In the genomic region with DNA sequence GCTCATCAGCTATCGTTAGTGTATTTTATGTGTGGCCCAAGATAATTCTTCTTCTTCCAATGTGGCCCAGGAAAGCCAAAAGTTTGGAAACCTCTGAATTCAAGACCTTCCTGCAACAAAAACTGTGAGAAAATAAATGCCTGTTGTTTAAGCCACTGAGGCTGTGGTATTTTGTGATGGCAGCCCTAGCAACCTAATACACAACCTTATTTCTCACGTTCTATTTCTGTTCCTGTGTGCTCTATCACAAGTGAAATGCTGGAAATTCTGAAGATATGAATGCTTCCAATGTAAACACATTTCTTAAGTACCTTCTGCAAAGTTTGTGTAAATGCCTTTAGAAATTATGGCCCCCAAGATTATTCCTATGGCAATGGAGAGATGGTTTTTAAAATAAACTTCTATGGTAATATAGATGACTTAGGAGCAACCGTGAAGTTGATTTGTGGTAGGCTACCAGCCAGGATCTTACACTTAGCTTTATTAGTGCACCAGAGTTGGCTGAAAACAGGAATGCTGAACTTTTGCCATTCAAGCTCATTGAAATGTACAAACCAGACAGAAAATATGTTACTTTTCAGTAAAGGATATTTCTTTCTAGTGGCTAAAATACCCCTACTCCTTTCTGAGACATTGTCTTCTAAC, we compare ENCODE assay signal across 19 cellular contexts.
"Had no signal": no experiment of that assay in that cellular context is flagged by ENCODE, and none has a peak within 500 bp of the region (broad histone marks: within the 10 kb centered on the region; RNA-seq: fewer than 3 reads in every experiment).

No MANE protein-coding gene starts in this region.

- H3K27ac ChIP-seq: esophagus squamous epithelium, foreskin keratinocyte, lower lobe of right lung, pancreas, right lobe of liver, testis had no signal

- H3K27me3 Mint-ChIP-seq: central memory CD8-positive, alpha-beta T cell; progenitor cell of endocrine pancreas; stimulated activated naive CD8-positive, alpha-beta T cell treated with anti-CD3 and anti-CD28 coated beads, Interleukin-15, amount 100 ng/mL, for 72 hours had no signal

- H3K9me3 Mint-ChIP-seq: central memory CD8-positive, alpha-beta T cell; stimulated activated naive CD8-positive, alpha-beta T cell treated with anti-CD3 and anti-CD28 coated beads, Interleukin-15, amount 100 ng/mL, for 72 hours had no signal

- ATAC-seq: foreskin keratinocyte; left lobe of liver; lower lobe of right lung; natural killer cell treated with Interleukin-12 subunit alpha and Interleukin-12 subunit beta and Interleukin-15 and Interleukin-18, amount 100 ng/mL, for 72 hours; pancreas; right lobe of liver; stimulated activated memory B cell treated with anti-CD40 and anti-IgM and Interleukin-4, amounts not matched to agents 10 μg/mL and 1 μg/mL and 100 μg/mL, for 72 hours; stimulated activated naive CD8-positive, alpha-beta T cell treated with anti-CD3 and anti-CD28 coated beads, Interleukin-15, amount 100 ng/mL, for 72 hours had no signal

- DNase-seq: dermis blood vessel endothelial cell; esophagus squamous epithelium; foreskin keratinocyte; hippocampal formation; lower lobe of right lung; midbrain; occipital lobe; pancreas; right lobe of liver; stimulated activated CD4-positive, alpha-beta T cell treated with anti-CD3 and anti-CD28 coated beads, Interleukin-4, amount 100 ng/mL, for 1 hour; stimulated activated naive CD8-positive, alpha-beta T cell treated with anti-CD3 and anti-CD28 coated beads, Interleukin-15, amount 100 ng/mL, for 72 hours; testis; trophoblast cell had no signal

- H3K27ac Mint-ChIP-seq: memory B cell; natural killer cell treated with Interleukin-12 subunit alpha and Interleukin-12 subunit beta and Interleukin-15 and Interleukin-18, amount 100 ng/mL, for 72 hours; progenitor cell of endocrine pancreas; stimulated activated memory B cell treated with anti-CD40 and anti-IgM and Interleukin-4, amounts not matched to agents 10 μg/mL and 1 μg/mL and 100 μg/mL, for 72 hours; stimulated activated naive CD8-positive, alpha-beta T cell treated with anti-CD3 and anti-CD28 coated beads, Interleukin-15, amount 100 ng/mL, for 72 hours had no signal

- H3K36me3 Mint-ChIP-seq: memory B cell; natural killer cell treated with Interleukin-12 subunit alpha and Interleukin-12 subunit beta and Interleukin-15 and Interleukin-18, amount 100 ng/mL, for 72 hours; stimulated activated memory B cell treated with anti-CD40 and anti-IgM and Interleukin-4, amounts not matched to agents 10 μg/mL and 1 μg/mL and 100 μg/mL, for 72 hours had no signal

- H3K27me3 ChIP-seq: esophagus squamous epithelium, foreskin keratinocyte, pancreas, right lobe of liver, testis had no signal

- H3K36me3 ChIP-seq: esophagus squamous epithelium, lower lobe of right lung, pancreas, right lobe of liver had no signal

- H3K4me1 ChIP-seq: esophagus squamous epithelium, foreskin keratinocyte, lower lobe of right lung, pancreas, right lobe of liver had no signal

- H3K4me3 ChIP-seq: esophagus squamous epithelium, lower lobe of right lung, pancreas, right lobe of liver, testis had no signal

- H3K4me3 Mint-ChIP-seq: central memory CD8-positive, alpha-beta T cell; memory B cell; natural killer cell treated with Interleukin-12 subunit alpha and Interleukin-12 subunit beta and Interleukin-15 and Interleukin-18, amount 100 ng/mL, for 72 hours; stimulated activated memory B cell treated with anti-CD40 and anti-IgM and Interleukin-4, amounts not matched to agents 10 μg/mL and 1 μg/mL and 100 μg/mL, for 72 hours; stimulated activated naive CD8-positive, alpha-beta T cell treated with anti-CD3 and anti-CD28 coated beads, Interleukin-15, amount 100 ng/mL, for 72 hours had no signal

- H3K9me3 ChIP-seq: esophagus squamous epithelium, lower lobe of right lung, pancreas, right lobe of liver, testis had no signal

- H3K4me1 Mint-ChIP-seq: central memory CD8-positive, alpha-beta T cell; memory B cell; stimulated activated memory B cell treated with anti-CD40 and anti-IgM and Interleukin-4, amounts not matched to agents 10 μg/mL and 1 μg/mL and 100 μg/mL, for 72 hours; stimulated activated naive CD8-positive, alpha-beta T cell treated with anti-CD3 and anti-CD28 coated beads, Interleukin-15, amount 100 ng/mL, for 72 hours had no signal
